In the genomic region with DNA sequence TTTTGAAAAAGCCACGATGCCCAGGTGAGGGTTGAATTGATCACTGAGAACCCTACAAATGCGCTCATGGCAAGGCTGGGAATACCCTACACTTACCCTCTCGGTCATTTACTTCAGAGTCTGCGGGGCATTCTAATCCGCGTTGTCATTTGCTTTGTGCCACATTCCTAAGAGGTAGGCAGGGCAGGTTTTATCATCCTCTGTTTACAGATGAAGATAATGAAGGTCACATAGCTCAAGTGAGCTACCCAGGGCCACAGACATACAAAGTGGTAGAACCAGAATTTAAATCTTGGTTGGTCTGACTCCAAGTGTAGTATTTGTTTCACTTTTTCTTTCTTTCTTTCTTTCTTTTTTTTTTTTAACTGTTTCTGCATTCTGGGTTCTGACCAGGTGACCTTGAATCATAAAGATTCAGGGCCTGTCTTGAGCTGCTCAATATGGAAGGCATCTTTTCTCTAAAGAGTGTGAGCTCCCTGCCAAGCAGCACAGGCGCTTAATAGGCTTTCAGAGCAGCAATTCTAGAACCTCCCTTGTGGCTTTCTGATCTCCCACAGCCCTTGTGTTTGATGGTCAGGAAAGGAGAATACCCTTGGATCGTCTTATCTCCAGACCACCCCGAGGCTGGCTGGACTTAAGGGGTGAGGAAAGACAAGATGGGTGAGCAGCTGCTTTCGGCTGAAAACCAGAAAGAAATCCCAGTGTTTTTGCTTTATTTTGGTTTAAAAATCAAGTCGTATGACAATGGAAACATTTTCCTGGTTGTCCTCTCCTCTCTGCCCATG, we compare ENCODE assay signal across 9 cellular contexts. TPM values are rescaled to one million over a fixed set of nuclear protein-coding genes. Genes with fewer than 3 reads are reported as not detected.
A peak's percentile ranks its signal among the peaks of the same experiment; 100 is the strongest.
DNase-seq lines count a peak whose midpoint lies in the region; ATAC-seq and TF ChIP-seq lines count a peak whose summit lies in the region.
"Had no signal": no experiment of that assay in that cellular context is flagged by ENCODE, and none has a peak within 500 bp of the region (broad histone marks: within the 10 kb centered on the region; RNA-seq: fewer than 3 reads in every experiment).

No MANE protein-coding gene starts in this region.

- TF ChIP-seq EP300 in esophagus muscularis mucosa (IDR thresholded peaks at IDR 0.05), result no peak

- TF ChIP-seq POLR2A in esophagus muscularis mucosa (IDR thresholded peaks at IDR 0.05; ENCODE audit: low read depth), result no peak

- intact Hi-C loops in esophagus muscularis mucosa (cut with DNase I), result no loop called here

- no peaks in the 10 kb centered on the region for H3K27me3 ChIP-seq in GM06990 (replicated peaks; ENCODE audit: control insufficient read depth, insufficient read depth, low read length)
- H3K27me3 ChIP-seq in muscle layer of duodenum (ENCODE audit: low read depth, low read length), result no peaks in the 10 kb centered on the region
- H3K27me3 ChIP-seq in esophagus muscularis mucosa, result peaks cover 0 to 11% (median 0%) of the 10 kb centered on the region in 4 donors

- peak; percentile 21 for ATAC-seq in GM21825 (IDR thresholded peaks at IDR 0.05; ENCODE audit: unreplicated experiment)
- no peak for ATAC-seq in HG02588 (IDR thresholded peaks at IDR 0.05; ENCODE audit: unreplicated experiment)

- DNase-seq in GM06990 (ENCODE audit: extremely low read depth, insufficient read length) (no peak), UCSD-AML1 (lab: John Stamatoyannopoulos, UW; ENCODE audit: unreplicated experiment) (peak; percentile 26), esophagus muscularis mucosa (ENCODE audit: extremely low spot score) (no peak), foreskin melanocyte (no peak), anterior cingulate cortex (lab: John Stamatoyannopoulos, UW) (no peak)

- peak overlapping the region; percentile 62 for H3K27ac ChIP-seq in muscle layer of duodenum (ENCODE audit: low read length)
- no peak overlapping the region for H3K27ac ChIP-seq in esophagus muscularis mucosa (replicated peaks in 1 of 4)

- 64% methylated on average over 11 of the region's 11 CpGs for WGBS in esophagus muscularis mucosa

- peak overlapping the region; percentile 72 for H3K4me3 ChIP-seq in GM06990 (replicated peaks; ENCODE audit: low read depth, low read length)
- no peak overlapping the region for H3K4me3 ChIP-seq in muscle layer of duodenum (ENCODE audit: low read depth in 1 of 2, low read length in 2 of 2)
- H3K4me3 ChIP-seq in esophagus muscularis mucosa, result peak overlapping the region in 1 of 4 donors; percentile 54

- H3K36me3 ChIP-seq in GM06990 (ENCODE audit: control insufficient read depth, insufficient read depth, low read length), result peaks cover 7% of the 10 kb centered on the region
- no peaks in the 10 kb centered on the region for H3K36me3 ChIP-seq in muscle layer of duodenum (ENCODE audit: control insufficient read depth in 1 of 2, insufficient read depth in 2 of 2, low read length in 2 of 2)
- H3K36me3 ChIP-seq in esophagus muscularis mucosa, result no peaks in the 10 kb centered on the region

- no peak for TF ChIP-seq CTCF in GM06990 (IDR thresholded peaks at IDR 0.05; ENCODE audit: insufficient read depth, low read length, poor library complexity, severe bottlenecking)
- no peak for TF ChIP-seq CTCF in esophagus muscularis mucosa (IDR thresholded peaks at IDR 0.05)

- H3K9me3 ChIP-seq in muscle layer of duodenum (ENCODE audit: control insufficient read depth in 1 of 2, low read length in 2 of 2), result no peaks in the 10 kb centered on the region
- no peaks in the 10 kb centered on the region for H3K9me3 ChIP-seq in esophagus muscularis mucosa

- H3K4me1 ChIP-seq in muscle layer of duodenum (ENCODE audit: control insufficient read depth in 1 of 2, insufficient read depth in 2 of 2, low read length in 2 of 2) (no peaks in the 10 kb centered on the region), esophagus muscularis mucosa (peaks cover 0 to 14% (median 4%) of the 10 kb centered on the region in 4 donors)

RNA-seq across cellular contexts. Expression of a gene that starts 0.7 kb away (rescaled TPM):
- 10 to 100 TPM in 1 of 4 donors, 1 to 10 TPM in 3; 1.7 to 37.3 (median 4.4) TPM for total RNA-seq in esophagus muscularis mucosa
- total RNA-seq: LHCN-M2 had no signal

RNA-seq across cellular contexts. Expression of a gene that starts 56.8 kb away (rescaled TPM):
- 1 to 10 TPM; 2.5 to 7.5 (median 4.6) TPM for total RNA-seq in esophagus muscularis mucosa
